1 cellular context compared by ENCODE assay signal in genomic region chr3:42804831-42805821, GRCh38.
TF ChIP-seq lines count a peak whose summit lies in the region.

No MANE protein-coding gene starts in this region.

TF ChIP-seq in HepG2, 621 proteins besides CTCF, POLR2A, EP300 and RAD21 (continued from another document and continues in another):
- TF ChIP-seq ZNF281 (CRISPR knock-in tag; IDR thresholded peaks at IDR 0.05; ENCODE audit: borderline replicate concordance) (no peak), ZNF335 (CRISPR knock-in tag; IDR thresholded peaks at IDR 0.05) (no peak), RXRB (CRISPR knock-in tag; IDR thresholded peaks at IDR 0.05; ENCODE audit: borderline replicate concordance) (peak; percentile 88), MTF2 (CRISPR knock-in tag; IDR thresholded peaks at IDR 0.05; ENCODE audit: borderline replicate concordance) (no peak), HBP1 (CRISPR knock-in tag; IDR thresholded peaks at IDR 0.05; ENCODE audit: low read depth) (no peak; the same call in 1 of the 2 replicates), ATF4 (CRISPR knock-in tag; IDR thresholded peaks at IDR 0.05) (peak in 1 of 2 experiments; percentile 70; a peak in 2 of 4 replicates), NR2F2 (IDR thresholded peaks at IDR 0.05; ENCODE audit: borderline replicate concordance, low read depth) (peak; percentile 88), ZNF615 (CRISPR knock-in tag; IDR thresholded peaks at IDR 0.05; ENCODE audit: borderline replicate concordance) (no peak), BCLAF1 (IDR thresholded peaks at IDR 0.05) (no peak), ZNF670 (CRISPR knock-in tag; IDR thresholded peaks at IDR 0.05; ENCODE audit: borderline replicate concordance) (peak; percentile 67; the same call in 1 of the 2 replicates), ZNF639 (CRISPR knock-in tag; conservative IDR thresholded peaks at IDR 0.05) (no peak), SP4 (CRISPR knock-in tag; IDR thresholded peaks at IDR 0.05) (peak; percentile 43; the same call in 1 of the 2 replicates), GATA4 (IDR thresholded peaks at IDR 0.05; ENCODE audit: borderline replicate concordance, low read depth) (no peak), ZNF672 (CRISPR knock-in tag; IDR thresholded peaks at IDR 0.05) (no peak), CAMTA2 (CRISPR knock-in tag; IDR thresholded peaks at IDR 0.05; ENCODE audit: borderline replicate concordance) (no peak), CCAR2 (optimal IDR thresholded peaks at IDR 0.05; ENCODE audit: low read depth, low read length) (no peak), MYPOP (CRISPR knock-in tag; IDR thresholded peaks at IDR 0.05) (no peak), MEF2D (CRISPR knock-in tag; IDR thresholded peaks at IDR 0.05) (peak; percentile 78; the same call in 1 of the 2 replicates), ZNF746 (CRISPR knock-in tag; IDR thresholded peaks at IDR 0.05) (no peak), ZNF10 (CRISPR knock-in tag; IDR thresholded peaks at IDR 0.05; ENCODE audit: borderline replicate concordance, low read depth) (no peak), CHCHD3 (CRISPR knock-in tag; IDR thresholded peaks at IDR 0.05) (no peak), ZBTB1 (CRISPR knock-in tag; IDR thresholded peaks at IDR 0.05; ENCODE audit: borderline replicate concordance) (no peak), FOXP4 (CRISPR knock-in tag; IDR thresholded peaks at IDR 0.05) (peak; percentile 77), IRX3 (CRISPR knock-in tag; IDR thresholded peaks at IDR 0.05; ENCODE audit: borderline replicate concordance, low read depth) (no peak), FOXK1 (CRISPR knock-in tag; IDR thresholded peaks at IDR 0.05; ENCODE audit: borderline replicate concordance, low read depth) (no peak), ZNF234 (CRISPR knock-in tag; conservative IDR thresholded peaks at IDR 0.05) (0 out of 2 replicates have a peak, but pooled peaks have one; percentile 11), TGIF2 (CRISPR knock-in tag; IDR thresholded peaks at IDR 0.05) (0 out of 2 replicates have a peak, but pooled peaks have one; percentile 43), HOXA7 (CRISPR knock-in tag; IDR thresholded peaks at IDR 0.05) (no peak), ZNF691 (CRISPR knock-in tag; IDR thresholded peaks at IDR 0.05; ENCODE audit: borderline replicate concordance, low read depth) (no peak), REPIN1 (CRISPR knock-in tag; IDR thresholded peaks at IDR 0.05; ENCODE audit: borderline replicate concordance, low read depth) (no peak), PCBP2 (optimal IDR thresholded peaks at IDR 0.05; ENCODE audit: low read depth, low read length, poor library complexity, severe bottlenecking) (no peak), ZNF563 (CRISPR knock-in tag; IDR thresholded peaks at IDR 0.05) (no peak), UBTF (CRISPR knock-in tag; IDR thresholded peaks at IDR 0.05) (no peak), ZNF333 (CRISPR knock-in tag; IDR thresholded peaks at IDR 0.05; ENCODE audit: borderline replicate concordance) (no peak), THAP8 (CRISPR knock-in tag; IDR thresholded peaks at IDR 0.05; ENCODE audit: borderline replicate concordance) (no peak), ZNF839 (CRISPR knock-in tag; IDR thresholded peaks at IDR 0.05; ENCODE audit: borderline replicate concordance) (no peak), RNF219 (CRISPR knock-in tag; IDR thresholded peaks at IDR 0.05) (0 out of 2 replicates have a peak, but pooled peaks have one; percentile 39), ZNF775 (CRISPR knock-in tag; IDR thresholded peaks at IDR 0.05; ENCODE audit: borderline replicate concordance) (no peak), SCMH1 (CRISPR knock-in tag; IDR thresholded peaks at IDR 0.05; ENCODE audit: borderline replicate concordance) (no peak), ZNF776 (CRISPR knock-in tag; IDR thresholded peaks at IDR 0.05) (no peak), ZNF891 (CRISPR knock-in tag; IDR thresholded peaks at IDR 0.05) (no peak), ZNF766 (CRISPR knock-in tag; IDR thresholded peaks at IDR 0.05; ENCODE audit: borderline replicate concordance) (no peak), ISX (CRISPR knock-in tag; conservative IDR thresholded peaks at IDR 0.05) (no peak), ZKSCAN8 (CRISPR knock-in tag; IDR thresholded peaks at IDR 0.05; ENCODE audit: borderline replicate concordance) (no peak), ZNF772 (CRISPR knock-in tag; IDR thresholded peaks at IDR 0.05) (peak; percentile 61; the same call in 1 of the 2 replicates)
